Comparison of ENCODE assay signal across 16 cellular contexts in genomic region chr3:83882701-83883100, GRCh38.
DNase-seq lines count a peak whose midpoint lies in the region; ATAC-seq and TF ChIP-seq lines count a peak whose summit lies in the region.
"Had no signal": no experiment of that assay in that cellular context is flagged by ENCODE, and none has a peak within 500 bp of the region (broad histone marks: within the 10 kb centered on the region; RNA-seq: fewer than 3 reads in every experiment).

No MANE protein-coding gene starts in this region.

- H3K27me3 ChIP-seq in PC-3 (ENCODE audit: low read length): no peaks in the 10 kb centered on the region
- no peaks in the 10 kb centered on the region for H3K27me3 ChIP-seq in neuron (ENCODE audit: insufficient read depth, low read length)
- H3K27me3 ChIP-seq: BE2C, BLaER1 had no signal

- H3K9me3 ChIP-seq in PC-3 (ENCODE audit: low read length) (no peaks in the 10 kb centered on the region), neuron (ENCODE audit: low read length) (no peaks in the 10 kb centered on the region)
- H3K9me3 ChIP-seq: BE2C, BLaER1, Caco-2 had no signal

- H3K36me3 ChIP-seq in PC-3 (ENCODE audit: low read depth, low read length) (0 out of 2 replicates have a peak, but pooled peaks cover 4% of the 10 kb centered on the region), neuron (ENCODE audit: insufficient read depth, low read length) (no peaks in the 10 kb centered on the region)
- H3K36me3 ChIP-seq: BE2C, BLaER1 had no signal

- intact Hi-C loops in PC-3 (cut with micrococcal nuclease): loop anchor here (5.0 kb wide), 1 partner anchor 385 kb away; no protein-coding TSS in a partner anchor

- CTCF ChIA-PET in PC-3 (lab: Charles Lee): no interaction called here

- H3K27ac ChIP-seq in PC-3 (ENCODE audit: low read length): peak overlapping the region; percentile 90
- H3K27ac ChIP-seq: BLaER1, C4-2B had no signal

- no peaks in the 10 kb centered on the region for H3K9me2 ChIP-seq in PC-3 (replicated peaks; ENCODE audit: low read length)

- H3K4me1 ChIP-seq in PC-3 (ENCODE audit: insufficient read depth, low read length) (peaks cover 30% of the 10 kb centered on the region), neuron (ENCODE audit: insufficient read depth, low read length) (no peaks in the 10 kb centered on the region)
- H3K4me1 ChIP-seq: BE2C, BLaER1, Caco-2 had no signal

- H2AFZ ChIP-seq in PC-3 (ENCODE audit: low read length) (peak overlapping the region; percentile 37; the same call in 1 of the 2 replicates), neuron (ENCODE audit: low read depth, low read length) (peak overlapping the region; percentile 54)

- H3K9ac ChIP-seq in PC-3 (ENCODE audit: low read length): peak overlapping the region; percentile 56
- H3K9ac ChIP-seq: BLaER1 had no signal

- no peaks in the 10 kb centered on the region for H3K79me2 ChIP-seq in PC-3 (ENCODE audit: low read length)

- peak; percentile 96 for ATAC-seq in PC-3
- ATAC-seq in HG03521 (IDR thresholded peaks at IDR 0.05; ENCODE audit: unreplicated experiment): no peak
- ATAC-seq: CD8-positive, alpha-beta T cell had no signal

- H3K4me3 ChIP-seq in PC-3 (ENCODE audit: low read length): peak overlapping the region; percentile 40; the same call in 1 of the 2 replicates
- H3K4me3 ChIP-seq in neuron (ENCODE audit: low read length): no peak overlapping the region
- H3K4me3 ChIP-seq: BLaER1 had no signal

- H4K20me1 ChIP-seq in PC-3 (ENCODE audit: low read length): no peaks in the 10 kb centered on the region
- H4K20me1 ChIP-seq: BLaER1 had no signal

- no TSS peak for BruUV-seq in PC-3 (replicated peaks; lab: Mats Ljungman, UMichigan)

- H3F3A ChIP-seq in PC-3 (ENCODE audit: low read length, unreplicated experiment): no peaks in the 10 kb centered on the region

- DNase-seq in PC-3 (peak; percentile 81), C1 segment of cervical spinal cord (lab: John Stamatoyannopoulos, UW) (no peak), mucosa of gallbladder (ENCODE audit: low spot score) (no peak)
- DNase-seq: 8988T; ACHN; BE2C; Caco-2; Calu3; CD4-positive, alpha-beta T cell; CD8-positive, alpha-beta T cell; DMS79 treated with DMSO at 0.1 percent for 48 hours; GF-D8 had no signal

- TF ChIP-seq CTCF in PC-3 (conservative IDR thresholded peaks at IDR 0.05; ENCODE audit: low read depth, low read length): no peak

- H3K4me2 ChIP-seq in PC-3 (ENCODE audit: low read length): peak overlapping the region; percentile 78
- H3K4me2 ChIP-seq: BLaER1 had no signal

- POLR2A ChIA-PET in PC-3 (lab: Charles Lee; ENCODE audit: unreplicated experiment): no interaction called here
